Comparison of ENCODE assay signal across 8 cellular contexts in the genomic region with DNA sequence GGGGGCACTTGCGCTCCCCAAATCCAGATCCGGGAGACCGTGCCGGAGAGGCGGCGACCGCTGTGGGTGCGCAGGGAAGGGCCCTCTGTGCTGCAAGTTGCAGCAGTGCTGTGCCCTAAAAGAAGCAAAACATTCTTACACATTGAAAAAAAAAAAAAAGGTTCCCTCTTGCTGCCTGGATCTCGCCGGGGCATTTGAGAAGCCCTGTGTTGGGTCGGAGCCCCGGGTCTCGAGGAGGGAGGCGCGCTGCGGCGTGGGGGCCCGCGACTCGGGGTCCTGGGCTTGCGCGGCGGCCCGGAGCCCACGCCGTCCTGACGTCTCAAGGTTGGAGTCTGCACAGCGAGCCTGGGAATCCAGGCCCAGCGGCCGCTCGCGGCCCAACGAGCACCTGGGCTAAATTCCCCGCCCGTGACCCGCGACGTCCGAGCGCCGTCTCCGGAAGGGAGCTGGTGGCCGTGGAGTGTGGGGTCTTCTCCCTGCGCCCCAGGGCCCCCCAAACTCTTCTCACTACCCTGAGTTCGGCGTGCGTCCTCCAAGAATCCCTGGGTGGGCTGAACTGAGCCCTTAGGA. TPM values are rescaled to one million over a fixed set of nuclear protein-coding genes. Genes with fewer than 3 reads are reported as not detected.
DNase-seq lines count a peak whose midpoint lies in the region; ATAC-seq, FAIRE-seq and TF ChIP-seq lines count a peak whose summit lies in the region.

No MANE protein-coding gene starts in this region.

- peak overlapping the region; percentile 32 to 68 for H3K4me3 ChIP-seq in kidney (ENCODE audit: low read length in 2 of 2)

- peak overlapping the region; percentile 41 to 51 for H3K9ac ChIP-seq in kidney (ENCODE audit: low read length in 2 of 2)

- no peaks in the 10 kb centered on the region for H3K9me3 Mint-ChIP-seq in activated naive CD4-positive, alpha-beta T cell treated with anti-CD3 and anti-CD28 coated beads for 36 hours
- no peaks in the 10 kb centered on the region for H3K9me3 Mint-ChIP-seq in MCF 10A (ENCODE audit: unreplicated experiment)

- no peaks in the 10 kb centered on the region for H3K9me3 ChIP-seq in kidney (ENCODE audit: control insufficient read depth in 1 of 2, low read length in 2 of 2)

- no peak overlapping the region for H3K4me3 Mint-ChIP-seq in activated naive CD4-positive, alpha-beta T cell treated with anti-CD3 and anti-CD28 coated beads for 36 hours
- H3K4me3 Mint-ChIP-seq in MCF 10A (ENCODE audit: unreplicated experiment), result peak overlapping the region; percentile 82

- no peaks in the 10 kb centered on the region for H3K36me3 ChIP-seq in kidney (ENCODE audit: control insufficient read depth in 1 of 2, insufficient read depth in 2 of 2, low read length in 2 of 2)

- no TSS peak for BruUV-seq in MCF 10A (replicated peaks; lab: Mats Ljungman, UMichigan)

- TF ChIP-seq CTCF in MCF 10A (IDR thresholded peaks at IDR 0.05; ENCODE audit: unreplicated experiment) (peak; percentile 58), kidney (IDR thresholded peaks at IDR 0.05; ENCODE audit: borderline replicate concordance, extremely low read depth, insufficient read depth) (peak; percentile 14)

- no peak for FAIRE-seq in kidney (lab: Jason Lieb, UNC)

- H3K4me1 Mint-ChIP-seq in activated naive CD4-positive, alpha-beta T cell treated with anti-CD3 and anti-CD28 coated beads for 36 hours (ENCODE audit: low read depth), result peaks cover 4% of the 10 kb centered on the region
- H3K4me1 Mint-ChIP-seq in MCF 10A (ENCODE audit: insufficient read depth, unreplicated experiment), result peaks cover 7% of the 10 kb centered on the region

- DNase-seq in activated naive CD4-positive, alpha-beta T cell treated with anti-CD3 and anti-CD28 coated beads for 36 hours, result peak; percentile 35
- no peak for DNase-seq in activated naive CD4-positive, alpha-beta T cell treated with anti-CD3 and anti-CD28 coated beads, Interleukin-2, amount 50 U/mL, for 16 hours
- DNase-seq in MCF 10A (ENCODE audit: unreplicated experiment) (no peak), kidney (no peak), substantia nigra (lab: John Stamatoyannopoulos, UW) (peak in 1 of 49 donors; percentile 34), SIG-M5 treated with dmso at 0.1 percent for 504 hours (lab: John Stamatoyannopoulos, UW; ENCODE audit: unreplicated experiment) (no peak)

- POLR2A ChIA-PET in MCF 10A (lab: Yijun Ruan, JAX), result interaction anchor here (0.6 to 1.6 kb wide), 7 partner anchors 37 to 467 kb away, joined by 3 to 6 read pairs (median 3); no protein-coding TSS in a partner anchor

- peak overlapping the region; percentile 62 to 87 for H3K27ac ChIP-seq in kidney (ENCODE audit: low read depth in 2 of 2, low read length in 2 of 2)
- peak overlapping the region; percentile 81 for H3K27ac ChIP-seq in substantia nigra (ENCODE audit: low read depth, low read length, poor library complexity, severe bottlenecking)

- H3K36me3 Mint-ChIP-seq in activated naive CD4-positive, alpha-beta T cell treated with anti-CD3 and anti-CD28 coated beads for 36 hours (ENCODE audit: low read depth), result no peaks in the 10 kb centered on the region
- H3K36me3 Mint-ChIP-seq in MCF 10A (ENCODE audit: insufficient read depth, unreplicated experiment), result no peaks in the 10 kb centered on the region

- CTCF ChIA-PET in activated naive CD4-positive, alpha-beta T cell treated with anti-CD3 and anti-CD28 coated beads for 36 hours (lab: Charles Lee), result no interaction called here
- CTCF ChIA-PET in MCF 10A (lab: Yijun Ruan, JAX), result interaction anchor here (0.6 to 1.1 kb wide), 7 partner anchors 15 to 467 kb away, joined by 3 to 4 read pairs (median 3); no protein-coding TSS in a partner anchor

- peaks cover 3 to 5% of the 10 kb centered on the region in 2 donors for H3K4me1 ChIP-seq in kidney (ENCODE audit: control insufficient read depth in 1 of 2, insufficient read depth in 1 of 2, low read depth in 1 of 2, low read length in 2 of 2)

- intact Hi-C loops in activated naive CD4-positive, alpha-beta T cell treated with anti-CD3 and anti-CD28 coated beads for 36 hours (cut with micrococcal nuclease), result no loop called here
- intact Hi-C loops in MCF 10A (cut with micrococcal nuclease) (loop anchor here (1.0 to 2.0 kb wide), 4 partner anchors 182 to 539 kb away; no protein-coding TSS in a partner anchor), kidney (cut with DNase I) (no loop called here)

- no peak overlapping the region for H3K27ac Mint-ChIP-seq in activated naive CD4-positive, alpha-beta T cell treated with anti-CD3 and anti-CD28 coated beads for 36 hours
- peak overlapping the region; percentile 27 for H3K27ac Mint-ChIP-seq in MCF 10A (ENCODE audit: low read depth, unreplicated experiment)

- no peak for ATAC-seq in HG02970 (IDR thresholded peaks at IDR 0.05; ENCODE audit: low FRiP score, unreplicated experiment)
- no peak for ATAC-seq in GM19395 (IDR thresholded peaks at IDR 0.05; ENCODE audit: unreplicated experiment)

- H3K27me3 Mint-ChIP-seq in activated naive CD4-positive, alpha-beta T cell treated with anti-CD3 and anti-CD28 coated beads for 36 hours (ENCODE audit: low read depth), result peaks cover 27% of the 10 kb centered on the region
- no peaks in the 10 kb centered on the region for H3K27me3 Mint-ChIP-seq in MCF 10A (ENCODE audit: insufficient read depth, unreplicated experiment)

RNA-seq across cellular contexts. Expression of gene CTBP2, which starts 1.3 kb away (rescaled TPM):
- total RNA-seq in activated naive CD4-positive, alpha-beta T cell treated with anti-CD3 and anti-CD28 coated beads for 36 hours, result under 1 TPM; 0.19 to 0.42 TPM
- total RNA-seq in MCF 10A (2022), result 129 and 152 TPM in 2 replicates
- total RNA-seq in kidney, result 111 TPM
- polyA plus RNA-seq in kidney (ENCODE audit: insufficient read depth, low read depth, low replicate concordance), result 33.1 TPM

Comparison
In these comparisons a context has a peak if more than half of its experiments do, and no peak if none do; other contexts are left out.
1. RNA of gene CTBP2, which starts 1.3 kb away (total RNA-seq): 129 to 152 TPM in MCF 10A and 111 TPM in kidney (single experiment); 0.19 to 0.42 TPM in activated naive CD4-positive, alpha-beta T cell treated with anti-CD3 and anti-CD28 coated beads for 36 hours; every median in the first group is over 10 times any median in the second.